ENCODE assay signal across 25 cellular contexts in genomic region chr14:97350894-97351713, GRCh38.
"Had no signal": no experiment of that assay in that cellular context is flagged by ENCODE, and none has a peak within 500 bp of the region (broad histone marks: within the 10 kb centered on the region; RNA-seq: fewer than 3 reads in every experiment).

No MANE protein-coding gene starts in this region.

- FAIRE-seq: islet of Langerhans, TTC549 had no signal

- H3K27ac ChIP-seq: esophagus squamous epithelium, gastrocnemius medialis, lower lobe of right lung, spleen, thyroid gland, WERI-Rb-1 had no signal

- DNase-seq: activated CD4-positive, alpha-beta T cell treated with anti-CD3 and anti-CD28 coated beads, Interleukin-2, amount 10 ng/mL, durations not matched to agents 7 days and 5 days; activated CD4-positive, CD25-positive, alpha-beta regulatory T cell treated with anti-CD3 and anti-CD28 coated beads, Interleukin-2, amount 50 U/mL, for 72 hours; activated naive CD4-positive, alpha-beta T cell treated with Interleukin-2 at 50 U/mL for 16 hours; activated naive CD8-positive, alpha-beta T cell treated with anti-CD3 and anti-CD28 coated beads for 36 hours; activated T-cell treated with anti-CD3 and anti-CD28 coated beads, Interleukin-2, amount 50 U/mL, for 24 hours; amygdala; caudate nucleus; dermis blood vessel endothelial cell; esophagus squamous epithelium; gastrocnemius medialis; hypothalamus; lower lobe of right lung; mesendoderm; occipital lobe; retina; spleen; stimulated activated CD4-positive, alpha-beta T cell treated with anti-CD3 and anti-CD28 coated beads, Interleukin-4, amount 100 ng/mL, for 24 hours; stimulated activated naive CD4-positive, alpha-beta T cell treated with Interleukin-2 at 50 U/mL for 16 hours; substantia nigra; T-helper 1 cell; thyroid gland; WERI-Rb-1 had no signal

- ATAC-seq: gastrocnemius medialis; lower lobe of right lung; naive thymus-derived CD4-positive, alpha-beta T cell had no signal

- H3K4me1 ChIP-seq: esophagus squamous epithelium, gastrocnemius medialis, lower lobe of right lung, spleen, thyroid gland had no signal

- H3K27me3 ChIP-seq: gastrocnemius medialis, spleen, thyroid gland had no signal

- H3K4me3 ChIP-seq: esophagus squamous epithelium, gastrocnemius medialis, lower lobe of right lung, spleen, thyroid gland had no signal

- H3K9me3 ChIP-seq: esophagus squamous epithelium, gastrocnemius medialis, lower lobe of right lung, thyroid gland had no signal

- H3K36me3 ChIP-seq: esophagus squamous epithelium, gastrocnemius medialis, lower lobe of right lung, spleen, thyroid gland, WERI-Rb-1 had no signal
